Comparison of ENCODE assay signal across 10 cellular contexts in the genomic region with DNA sequence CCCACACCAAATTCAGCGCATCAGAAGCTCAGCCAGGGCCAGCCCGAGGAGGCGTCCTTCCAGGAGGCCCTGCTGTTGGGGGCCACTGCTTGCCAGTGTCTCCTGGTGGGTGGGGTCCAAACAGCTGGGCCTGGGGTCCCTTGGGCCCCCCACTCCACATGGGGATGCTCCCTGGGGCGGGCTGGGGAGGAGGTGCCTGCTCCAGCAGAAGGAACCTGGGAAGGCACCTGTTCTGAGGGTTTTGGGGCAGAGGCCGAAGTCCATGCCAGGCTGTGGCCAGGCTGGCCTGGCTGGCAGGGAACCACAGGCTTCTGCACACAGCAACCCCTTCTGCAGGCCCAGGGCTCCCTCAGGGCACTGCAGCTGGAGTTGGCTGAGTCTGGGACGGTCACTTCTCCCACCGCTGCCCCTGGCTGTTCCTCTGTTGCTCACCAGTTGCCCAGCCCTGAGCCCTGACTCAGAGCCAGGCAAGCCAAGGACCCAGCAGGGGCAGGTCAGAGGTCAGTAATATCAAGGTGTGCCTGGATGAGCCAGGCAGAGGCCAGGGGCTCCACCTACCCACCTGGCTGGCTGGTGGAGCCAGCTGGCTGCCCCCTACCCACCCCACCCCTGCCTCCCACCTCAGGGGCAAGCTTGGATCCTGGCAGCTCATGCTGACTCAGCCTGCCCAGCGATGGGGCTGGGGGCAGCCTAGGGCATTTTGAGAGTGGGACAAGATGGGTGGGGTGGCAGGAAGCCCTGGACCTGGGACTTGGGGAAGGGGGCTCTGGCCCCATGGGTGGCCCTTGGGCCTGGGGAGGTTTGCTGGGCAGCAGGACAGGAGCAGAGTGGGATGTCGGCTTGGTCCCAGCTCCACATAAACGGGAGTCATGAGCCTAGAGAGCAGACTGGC. TPM values are rescaled to one million over a fixed set of nuclear protein-coding genes. Genes with fewer than 3 reads are reported as not detected.
DNase-seq lines count a peak whose midpoint lies in the region; ATAC-seq lines count a peak whose summit lies in the region.
"Had no signal": no experiment of that assay in that cellular context is flagged by ENCODE, and none has a peak within 500 bp of the region (broad histone marks: within the 10 kb centered on the region; RNA-seq: fewer than 3 reads in every experiment).

No MANE protein-coding gene starts in this region.

- peak in 1 of 2 donors; percentile 59 for DNase-seq in activated naive CD4-positive, alpha-beta T cell treated with anti-CD3 and anti-CD28 coated beads, Interleukin-2, amount 50 U/mL, for 72 hours (ENCODE audit: low spot score in 2 of 2)
- no peak for DNase-seq in activated naive CD4-positive, alpha-beta T cell treated with anti-CD3 and anti-CD28 coated beads, Interleukin-2, amount 50 U/mL, for 16 hours
- no peak for DNase-seq in activated CD8-positive, alpha-beta T cell treated with anti-CD3 and anti-CD28 coated beads, Interleukin-2, amount 10 ng/mL, durations not matched to agents 7 days and 5 days
- peak; percentile 68 for DNase-seq in kidney tubule cell (ENCODE audit: low spot score)
- no peak for DNase-seq in MV-4-11 (lab: John Stamatoyannopoulos, UW)
- DNase-seq in HAP-1 (ENCODE audit: low spot score in 2 of 2) = no peak
- DNase-seq in iPS-NIHi7 (ENCODE audit: extremely low spot score) = no peak
- DNase-seq: NCI-H2227 treated with DMSO at 0.1 percent for 48 hours had no signal

- peaks cover 31% of the 10 kb centered on the region for H3K4me1 Mint-ChIP-seq in activated CD8-positive, alpha-beta T cell treated with anti-CD3 and anti-CD28 coated beads, Interleukin-2, amount 10 ng/mL, durations not matched to agents 7 days and 5 days (ENCODE audit: low read depth)

- no peaks in the 10 kb centered on the region for H3K4me1 ChIP-seq in HAP-1

- no peak overlapping the region for H3K4me3 ChIP-seq in HAP-1
- H3K4me3 ChIP-seq: thoracic aorta had no signal

- POLR2A ChIA-PET in activated CD8-positive, alpha-beta T cell treated with anti-CD3 and anti-CD28 coated beads, Interleukin-2, amount 10 ng/mL, durations not matched to agents 7 days and 5 days (lab: Charles Lee) = interaction anchor here (0.5 to 0.9 kb wide), 3 partner anchors 9 to 13 kb away, joined by 3 to 4 read pairs (median 3); no protein-coding TSS in a partner anchor

- peaks cover 20 to 28% of the 10 kb centered on the region in 2 donors for H3K9me3 Mint-ChIP-seq in activated naive CD4-positive, alpha-beta T cell treated with anti-CD3 and anti-CD28 coated beads, Interleukin-2, amount 50 U/mL, for 72 hours
- H3K9me3 Mint-ChIP-seq in activated CD8-positive, alpha-beta T cell treated with anti-CD3 and anti-CD28 coated beads, Interleukin-2, amount 10 ng/mL, durations not matched to agents 7 days and 5 days (ENCODE audit: insufficient read depth) = peaks cover 9% of the 10 kb centered on the region

- no peaks in the 10 kb centered on the region for H3K27me3 Mint-ChIP-seq in activated CD8-positive, alpha-beta T cell treated with anti-CD3 and anti-CD28 coated beads, Interleukin-2, amount 10 ng/mL, durations not matched to agents 7 days and 5 days (ENCODE audit: low read depth)

- CTCF ChIA-PET in activated CD8-positive, alpha-beta T cell treated with anti-CD3 and anti-CD28 coated beads, Interleukin-2, amount 10 ng/mL, durations not matched to agents 7 days and 5 days (lab: Charles Lee) = interaction anchor here (0.6 to 2.7 kb wide), 5 partner anchors 9 to 645 kb away, joined by 3 to 8 read pairs (median 6); no protein-coding TSS in a partner anchor

- no peaks in the 10 kb centered on the region for H3K27me3 ChIP-seq in HAP-1 (ENCODE audit: low read depth)

- no peak overlapping the region for H3K4me3 Mint-ChIP-seq in activated CD8-positive, alpha-beta T cell treated with anti-CD3 and anti-CD28 coated beads, Interleukin-2, amount 10 ng/mL, durations not matched to agents 7 days and 5 days

- peaks cover 30 to 37% of the 10 kb centered on the region in 2 donors for H3K36me3 Mint-ChIP-seq in activated naive CD4-positive, alpha-beta T cell treated with anti-CD3 and anti-CD28 coated beads, Interleukin-2, amount 50 U/mL, for 72 hours
- peaks cover 49% of the 10 kb centered on the region for H3K36me3 Mint-ChIP-seq in activated CD8-positive, alpha-beta T cell treated with anti-CD3 and anti-CD28 coated beads, Interleukin-2, amount 10 ng/mL, durations not matched to agents 7 days and 5 days (ENCODE audit: low read depth)

- peak; percentile 7 to 23 for ATAC-seq in activated naive CD4-positive, alpha-beta T cell treated with anti-CD3 and anti-CD28 coated beads, Interleukin-2, amount 50 U/mL, for 72 hours
- no peak for ATAC-seq in activated CD8-positive, alpha-beta T cell treated with anti-CD3 and anti-CD28 coated beads, Interleukin-2, amount 10 ng/mL, durations not matched to agents 7 days and 5 days
- ATAC-seq in HG02852 (IDR thresholded peaks at IDR 0.05; ENCODE audit: unreplicated experiment) = no peak

- peaks cover 11% of the 10 kb centered on the region for H3K9me3 ChIP-seq in HAP-1

- H3K27ac Mint-ChIP-seq in activated naive CD4-positive, alpha-beta T cell treated with anti-CD3 and anti-CD28 coated beads, Interleukin-2, amount 50 U/mL, for 72 hours = peak overlapping the region; percentile 22 to 84
- peak overlapping the region; percentile 61 for H3K27ac Mint-ChIP-seq in activated CD8-positive, alpha-beta T cell treated with anti-CD3 and anti-CD28 coated beads, Interleukin-2, amount 10 ng/mL, durations not matched to agents 7 days and 5 days

- in situ Hi-C loops in HAP-1 (cut with MboI; ENCODE audit: low sequenced_read_pairs) = loop anchor here (25.0 kb wide), 1 partner anchor 471 kb away; no protein-coding TSS in a partner anchor

- peaks cover 24% of the 10 kb centered on the region for H3K36me3 ChIP-seq in HAP-1 (replicated peaks)

RNA-seq across cellular contexts. Expression of gene PHLDA2, which starts 12.0 kb away (rescaled TPM):
- total RNA-seq in activated naive CD4-positive, alpha-beta T cell treated with anti-CD3 and anti-CD28 coated beads, Interleukin-2, amount 50 U/mL, for 72 hours = 1 to 10 TPM; 3.6 to 5.9 TPM
- total RNA-seq in activated CD8-positive, alpha-beta T cell treated with anti-CD3 and anti-CD28 coated beads, Interleukin-2, amount 10 ng/mL, durations not matched to agents 7 days and 5 days = 1 to 10 TPM; 1.3 to 2.6 TPM

RNA-seq across cellular contexts. Expression of gene NAP1L4, which starts 51.0 kb away (rescaled TPM):
- 100 to 1,000 TPM; 287 to 318 TPM for total RNA-seq in activated naive CD4-positive, alpha-beta T cell treated with anti-CD3 and anti-CD28 coated beads, Interleukin-2, amount 50 U/mL, for 72 hours
- 100 to 1,000 TPM; 287 to 300 TPM for total RNA-seq in activated CD8-positive, alpha-beta T cell treated with anti-CD3 and anti-CD28 coated beads, Interleukin-2, amount 10 ng/mL, durations not matched to agents 7 days and 5 days

RNA-seq across cellular contexts. Expression of gene CDKN1C, which starts 55.6 kb away (rescaled TPM):
- 1 to 10 TPM; 1.5 to 1.8 TPM for total RNA-seq in activated naive CD4-positive, alpha-beta T cell treated with anti-CD3 and anti-CD28 coated beads, Interleukin-2, amount 50 U/mL, for 72 hours
- total RNA-seq in activated CD8-positive, alpha-beta T cell treated with anti-CD3 and anti-CD28 coated beads, Interleukin-2, amount 10 ng/mL, durations not matched to agents 7 days and 5 days = under 1 TPM; 0.21 to 0.32 TPM

Comparison
In these comparisons a context has a peak if more than half of its experiments do, and no peak if none do; other contexts are left out.
1. ATAC-seq: peak in activated naive CD4-positive, alpha-beta T cell treated with anti-CD3 and anti-CD28 coated beads, Interleukin-2, amount 50 U/mL, for 72 hours (2 of 2); none in activated CD8-positive, alpha-beta T cell treated with anti-CD3 and anti-CD28 coated beads, Interleukin-2, amount 10 ng/mL, durations not matched to agents 7 days and 5 days (single experiment) and HG02852 (single experiment).